In the genomic region with DNA sequence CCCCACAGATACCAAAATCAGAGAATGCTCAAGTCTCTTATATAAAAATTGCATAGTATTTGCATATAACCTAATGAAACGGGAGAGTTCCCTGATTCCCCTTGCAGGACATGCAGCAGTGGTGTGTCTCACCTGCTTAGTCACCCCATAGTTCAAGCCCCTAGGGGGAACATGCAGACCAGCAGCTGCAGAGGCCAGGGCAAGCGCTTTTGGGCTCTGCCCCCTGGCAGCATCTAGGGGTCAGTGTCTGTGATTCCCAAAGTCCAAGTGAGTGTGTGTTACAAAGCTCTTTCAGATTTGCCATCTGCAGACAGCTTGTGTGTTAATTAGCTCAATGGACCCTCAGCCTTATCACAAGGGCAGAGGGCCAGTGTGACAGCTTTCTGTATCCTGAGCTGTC, we compare ENCODE assay signal across 14 cellular contexts.
"Had no signal": no experiment of that assay in that cellular context is flagged by ENCODE, and none has a peak within 500 bp of the region (broad histone marks: within the 10 kb centered on the region; RNA-seq: fewer than 3 reads in every experiment).

No MANE protein-coding gene starts in this region.

- H3K36me3 ChIP-seq: adrenal gland, ovary, tibial nerve had no signal

- H3K4me3 ChIP-seq: adrenal gland, lung, mucosa of descending colon, ovary, tibial nerve had no signal

- H3K27ac ChIP-seq: adrenal gland, ovary, tibial nerve had no signal

- ATAC-seq: activated CD4-positive, CD25-positive, alpha-beta regulatory T cell treated with anti-CD3 and anti-CD28 coated beads, Interleukin-2, amount 50 U/mL, for 24 hours; effector memory CD8-positive, alpha-beta T cell; left colon; mucosa of descending colon had no signal

- H3K4me1 ChIP-seq: tibial nerve had no signal

- H3K9me3 ChIP-seq: adrenal gland, mucosa of descending colon, ovary, tibial nerve had no signal

- H3K9me3 Mint-ChIP-seq: effector memory CD8-positive, alpha-beta T cell had no signal

- DNase-seq: activated CD4-positive, alpha-beta T cell treated with anti-CD3 and anti-CD28 coated beads, Interleukin-2, amount 50 U/mL, for 4 hours; activated naive CD4-positive, alpha-beta T cell treated with anti-CD3 and anti-CD28 coated beads, Interleukin-2, amount 50 U/mL, for 16 hours; activated T-cell treated with anti-CD3 and anti-CD28 coated beads, Interleukin-2, amount 50 U/mL, for 1 hour; adrenal gland; caudate nucleus; effector memory CD8-positive, alpha-beta T cell; hippocampal formation; left colon; mucosa of descending colon; ovary; stimulated activated CD4-positive, alpha-beta T cell treated with anti-CD3 and anti-CD28 coated beads, Interleukin-4, amount 100 ng/mL, for 4 hours had no signal

- H3K27me3 ChIP-seq: adrenal gland, ovary, tibial nerve had no signal

- H3K4me3 Mint-ChIP-seq: effector memory CD8-positive, alpha-beta T cell had no signal

- H3K27me3 Mint-ChIP-seq: effector memory CD8-positive, alpha-beta T cell had no signal
